Comparison of ENCODE assay signal across 29 cellular contexts in genomic region chr1:37261129-37261528, GRCh38.
"Had no signal": no experiment of that assay in that cellular context is flagged by ENCODE, and none has a peak within 500 bp of the region (broad histone marks: within the 10 kb centered on the region; RNA-seq: fewer than 3 reads in every experiment).

No MANE protein-coding gene starts in this region.

- H3K4me3 ChIP-seq: ovary, psoas muscle, right lobe of liver, sigmoid colon, stomach, thoracic aorta, thyroid gland, tibial nerve, upper lobe of left lung, vagina had no signal

- H3K9me3 Mint-ChIP-seq: nephron progenitor cell; neural crest cell; stimulated activated naive CD8-positive, alpha-beta T cell treated with anti-CD3 and anti-CD28 coated beads, Interleukin-15, Interleukin-2, amounts not matched to agents 100 ng/mL and 50 ng/mL, for 24 hours had no signal

- H3K36me3 Mint-ChIP-seq: natural killer cell treated with Interleukin-12 subunit alpha and Interleukin-12 subunit beta and Interleukin-15 and Interleukin-18, amount 100 ng/mL, for 72 hours; stimulated activated effector memory CD8-positive, alpha-beta T cell treated with anti-CD3 and anti-CD28 coated beads, Interleukin-12 subunit alpha, Interleukin-12 subunit beta, amount 100 ng/mL, for 72 hours; stimulated activated naive B cell treated with anti-CD40 and anti-IgM and Interleukin-4, amounts not matched to agents 10 μg/mL and 1 μg/mL and 100 μg/mL, for 72 hours had no signal

- H3K27ac Mint-ChIP-seq: natural killer cell treated with Interleukin-12 subunit alpha and Interleukin-12 subunit beta and Interleukin-15 and Interleukin-18, amount 100 ng/mL, for 72 hours; nephron progenitor cell; progenitor cell of endocrine pancreas; stimulated activated effector memory CD8-positive, alpha-beta T cell treated with anti-CD3 and anti-CD28 coated beads, Interleukin-12 subunit alpha, Interleukin-12 subunit beta, amount 100 ng/mL, for 72 hours; stimulated activated naive B cell treated with anti-CD40 and anti-IgM and Interleukin-4, amounts not matched to agents 10 μg/mL and 1 μg/mL and 100 μg/mL, for 72 hours; stimulated activated naive CD8-positive, alpha-beta T cell treated with anti-CD3 and anti-CD28 coated beads, Interleukin-15, Interleukin-2, amounts not matched to agents 100 ng/mL and 50 ng/mL, for 24 hours had no signal

- H3K4me1 ChIP-seq: parathyroid adenoma, psoas muscle, right lobe of liver, sigmoid colon, stomach, thyroid gland, tibial nerve, upper lobe of left lung, vagina had no signal

- H3K36me3 ChIP-seq: ovary, right lobe of liver, sigmoid colon, stomach, thoracic aorta, thyroid gland, tibial nerve, upper lobe of left lung, vagina had no signal

- DNase-seq: naive thymus-derived CD8-positive, alpha-beta T cell; nephron progenitor cell; occipital lobe; ovary; psoas muscle; right cardiac atrium; right lobe of liver; sigmoid colon; small intestine; stimulated activated CD4-positive, alpha-beta T cell treated with anti-CD3 and anti-CD28 coated beads, Interleukin-15, amount 100 ng/mL, for 24 hours; stimulated activated CD4-positive, alpha-beta T cell treated with anti-CD3 and anti-CD28 coated beads, Interleukin-2, amount 100 ng/mL, for 24 hours; stimulated activated CD4-positive, alpha-beta T cell treated with anti-CD3 and anti-CD28 coated beads, Interleukin-2, amount 100 ng/mL, for 48 hours; stimulated activated CD4-positive, alpha-beta T cell treated with anti-CD3 and anti-CD28 coated beads, Interleukin-4, amount 100 ng/mL, for 24 hours; stimulated activated naive B cell treated with anti-CD40 and anti-IgM and Interleukin-4, amounts not matched to agents 10 μg/mL and 1 μg/mL and 100 μg/mL, for 72 hours; stimulated activated naive CD4-positive, alpha-beta T cell treated with Interleukin-2 at 50 U/mL for 16 hours; stomach; thyroid gland; trophoblast cell; upper lobe of left lung had no signal

- H3K9ac ChIP-seq: parathyroid adenoma had no signal

- FAIRE-seq: small intestine, urothelium cell line had no signal

- H3K4me1 Mint-ChIP-seq: neural crest cell; stimulated activated effector memory CD8-positive, alpha-beta T cell treated with anti-CD3 and anti-CD28 coated beads, Interleukin-12 subunit alpha, Interleukin-12 subunit beta, amount 100 ng/mL, for 72 hours had no signal

- ATAC-seq: naive thymus-derived CD8-positive, alpha-beta T cell; natural killer cell treated with Interleukin-12 subunit alpha and Interleukin-12 subunit beta and Interleukin-15 and Interleukin-18, amount 100 ng/mL, for 72 hours; psoas muscle; right cardiac atrium; right lobe of liver; stimulated activated effector memory CD8-positive, alpha-beta T cell treated with anti-CD3 and anti-CD28 coated beads, Interleukin-12 subunit alpha, Interleukin-12 subunit beta, amount 100 ng/mL, for 72 hours; stimulated activated naive B cell treated with anti-CD40 and anti-IgM and Interleukin-4, amounts not matched to agents 10 μg/mL and 1 μg/mL and 100 μg/mL, for 72 hours had no signal

- H2AFZ ChIP-seq: parathyroid adenoma had no signal

- H3K79me2 ChIP-seq: parathyroid adenoma had no signal

- H3K27ac ChIP-seq: ovary, parathyroid adenoma, psoas muscle, right lobe of liver, sigmoid colon, stomach, thoracic aorta, thyroid gland, tibial nerve, upper lobe of left lung, vagina had no signal

- H3K4me3 Mint-ChIP-seq: naive thymus-derived CD8-positive, alpha-beta T cell; natural killer cell treated with Interleukin-12 subunit alpha and Interleukin-12 subunit beta and Interleukin-15 and Interleukin-18, amount 100 ng/mL, for 72 hours; nephron progenitor cell; neural crest cell; stimulated activated effector memory CD8-positive, alpha-beta T cell treated with anti-CD3 and anti-CD28 coated beads, Interleukin-12 subunit alpha, Interleukin-12 subunit beta, amount 100 ng/mL, for 72 hours; stimulated activated naive B cell treated with anti-CD40 and anti-IgM and Interleukin-4, amounts not matched to agents 10 μg/mL and 1 μg/mL and 100 μg/mL, for 72 hours; stimulated activated naive CD8-positive, alpha-beta T cell treated with anti-CD3 and anti-CD28 coated beads, Interleukin-15, Interleukin-2, amounts not matched to agents 100 ng/mL and 50 ng/mL, for 24 hours had no signal

- H3K9me3 ChIP-seq: ovary, psoas muscle, right lobe of liver, thoracic aorta, thyroid gland, upper lobe of left lung, vagina had no signal

- H3K27me3 ChIP-seq: ovary, right lobe of liver, thyroid gland, upper lobe of left lung, vagina had no signal
